In the genomic region with DNA sequence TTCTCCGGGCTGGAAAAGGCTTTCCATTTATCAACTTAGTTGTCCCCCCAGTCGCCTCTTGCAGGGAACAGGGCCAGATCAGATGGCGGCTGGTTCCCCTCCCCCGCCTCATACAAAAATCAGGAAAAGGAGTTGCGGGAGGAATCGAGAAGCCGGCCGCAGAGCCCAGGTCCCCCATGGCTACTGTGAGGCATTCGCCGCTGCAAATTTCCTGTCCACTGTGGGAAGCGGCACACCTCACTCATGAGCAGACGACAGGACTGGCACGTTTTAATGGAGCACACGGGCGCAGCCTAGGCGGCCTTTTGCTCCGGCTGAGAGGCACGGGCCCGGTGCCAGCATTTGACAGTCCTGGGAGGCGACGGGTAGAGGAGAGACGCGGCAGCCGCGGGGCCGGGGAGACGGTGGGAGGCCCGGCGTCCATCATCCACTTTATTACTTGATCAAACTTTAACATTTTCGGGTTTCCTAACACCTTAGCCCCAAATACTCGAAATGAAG, we compare ENCODE assay signal across 1 cellular context.
A peak's percentile ranks its signal among the peaks of the same experiment; 100 is the strongest.
TF ChIP-seq lines count a peak whose summit lies in the region.

No MANE protein-coding gene starts in this region.

TF ChIP-seq in HepG2, 621 proteins besides CTCF, POLR2A, EP300 and RAD21 (continued from another document):
- TF ChIP-seq PREB (CRISPR knock-in tag; IDR thresholded peaks at IDR 0.05) (no peak), MXD1 (CRISPR knock-in tag; IDR thresholded peaks at IDR 0.05) (peak; percentile 1; the same call in 1 of the 2 replicates), GPBP1L1 (CRISPR knock-in tag; IDR thresholded peaks at IDR 0.05) (no peak), ZNF747 (CRISPR knock-in tag; IDR thresholded peaks at IDR 0.05; ENCODE audit: borderline replicate concordance) (0 out of 2 replicates have a peak, but pooled peaks have one; percentile 1), ZNF737 (CRISPR knock-in tag; IDR thresholded peaks at IDR 0.05; ENCODE audit: borderline replicate concordance) (no peak), GZF1 (CRISPR knock-in tag; IDR thresholded peaks at IDR 0.05) (no peak), ZFY (CRISPR knock-in tag; IDR thresholded peaks at IDR 0.05) (peak; percentile 33), HDAC1 (CRISPR knock-in tag; IDR thresholded peaks at IDR 0.05) (0 out of 2 replicates have a peak, but pooled peaks have one; percentile 0), HNRNPL (IDR thresholded peaks at IDR 0.05; ENCODE audit: low read depth, low read length) (0 out of 2 replicates have a peak, but pooled peaks have one; percentile 16), TBX2 (CRISPR knock-in tag; IDR thresholded peaks at IDR 0.05; ENCODE audit: borderline replicate concordance) (0 out of 2 replicates have a peak, but pooled peaks have one; percentile 26), ZNF570 (CRISPR knock-in tag; IDR thresholded peaks at IDR 0.05; ENCODE audit: borderline replicate concordance) (no peak), NCOA1 (CRISPR knock-in tag; IDR thresholded peaks at IDR 0.05) (no peak), ZNF800 (CRISPR knock-in tag; IDR thresholded peaks at IDR 0.05) (0 out of 2 replicates have a peak, but pooled peaks have one; percentile 2), ZNF232 (CRISPR knock-in tag; IDR thresholded peaks at IDR 0.05; ENCODE audit: borderline replicate concordance) (peak; percentile 86; the same call in 1 of the 2 replicates), SAP130 (CRISPR knock-in tag; IDR thresholded peaks at IDR 0.05; ENCODE audit: low read depth) (0 out of 2 replicates have a peak, but pooled peaks have one; percentile 2), TGIF2 (CRISPR knock-in tag; IDR thresholded peaks at IDR 0.05) (peak; percentile 0; the same call in 1 of the 2 replicates), SRY (CRISPR knock-in tag; IDR thresholded peaks at IDR 0.05) (0 out of 2 replicates have a peak, but pooled peaks have one; percentile 41), ZNF430 (CRISPR knock-in tag; IDR thresholded peaks at IDR 0.05) (peak; percentile 28; the same call in 1 of the 2 replicates), KMT2A (CRISPR knock-in tag; IDR thresholded peaks at IDR 0.05) (peak; percentile 23; the same call in 1 of the 2 replicates)
